Comparison of ENCODE assay signal across 1 cellular context in the genomic region with DNA sequence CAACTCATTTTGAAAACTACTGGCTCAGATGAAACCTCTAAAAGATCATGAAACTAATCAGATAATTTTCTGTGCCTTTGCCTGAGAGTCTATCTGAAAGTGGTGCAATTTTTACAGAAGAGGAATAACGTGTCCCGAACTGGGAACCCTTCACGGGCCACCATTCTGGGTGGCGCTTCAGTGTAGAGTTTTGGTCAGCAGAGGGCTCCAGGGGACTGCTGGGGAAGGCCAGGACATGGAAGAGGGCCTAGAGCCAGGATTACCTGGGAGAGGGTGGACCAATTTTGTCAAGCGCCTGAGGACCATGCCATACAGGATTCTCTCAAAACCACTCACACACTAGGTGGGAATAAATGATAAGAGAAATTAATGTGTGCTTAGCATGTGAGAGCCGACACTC.
TF ChIP-seq lines count a peak whose summit lies in the region.

No MANE protein-coding gene starts in this region.

TF ChIP-seq in GM23338, 12 proteins besides CTCF, POLR2A, EP300 and RAD21 (continued from another document):
- TF ChIP-seq, protein P1, sequence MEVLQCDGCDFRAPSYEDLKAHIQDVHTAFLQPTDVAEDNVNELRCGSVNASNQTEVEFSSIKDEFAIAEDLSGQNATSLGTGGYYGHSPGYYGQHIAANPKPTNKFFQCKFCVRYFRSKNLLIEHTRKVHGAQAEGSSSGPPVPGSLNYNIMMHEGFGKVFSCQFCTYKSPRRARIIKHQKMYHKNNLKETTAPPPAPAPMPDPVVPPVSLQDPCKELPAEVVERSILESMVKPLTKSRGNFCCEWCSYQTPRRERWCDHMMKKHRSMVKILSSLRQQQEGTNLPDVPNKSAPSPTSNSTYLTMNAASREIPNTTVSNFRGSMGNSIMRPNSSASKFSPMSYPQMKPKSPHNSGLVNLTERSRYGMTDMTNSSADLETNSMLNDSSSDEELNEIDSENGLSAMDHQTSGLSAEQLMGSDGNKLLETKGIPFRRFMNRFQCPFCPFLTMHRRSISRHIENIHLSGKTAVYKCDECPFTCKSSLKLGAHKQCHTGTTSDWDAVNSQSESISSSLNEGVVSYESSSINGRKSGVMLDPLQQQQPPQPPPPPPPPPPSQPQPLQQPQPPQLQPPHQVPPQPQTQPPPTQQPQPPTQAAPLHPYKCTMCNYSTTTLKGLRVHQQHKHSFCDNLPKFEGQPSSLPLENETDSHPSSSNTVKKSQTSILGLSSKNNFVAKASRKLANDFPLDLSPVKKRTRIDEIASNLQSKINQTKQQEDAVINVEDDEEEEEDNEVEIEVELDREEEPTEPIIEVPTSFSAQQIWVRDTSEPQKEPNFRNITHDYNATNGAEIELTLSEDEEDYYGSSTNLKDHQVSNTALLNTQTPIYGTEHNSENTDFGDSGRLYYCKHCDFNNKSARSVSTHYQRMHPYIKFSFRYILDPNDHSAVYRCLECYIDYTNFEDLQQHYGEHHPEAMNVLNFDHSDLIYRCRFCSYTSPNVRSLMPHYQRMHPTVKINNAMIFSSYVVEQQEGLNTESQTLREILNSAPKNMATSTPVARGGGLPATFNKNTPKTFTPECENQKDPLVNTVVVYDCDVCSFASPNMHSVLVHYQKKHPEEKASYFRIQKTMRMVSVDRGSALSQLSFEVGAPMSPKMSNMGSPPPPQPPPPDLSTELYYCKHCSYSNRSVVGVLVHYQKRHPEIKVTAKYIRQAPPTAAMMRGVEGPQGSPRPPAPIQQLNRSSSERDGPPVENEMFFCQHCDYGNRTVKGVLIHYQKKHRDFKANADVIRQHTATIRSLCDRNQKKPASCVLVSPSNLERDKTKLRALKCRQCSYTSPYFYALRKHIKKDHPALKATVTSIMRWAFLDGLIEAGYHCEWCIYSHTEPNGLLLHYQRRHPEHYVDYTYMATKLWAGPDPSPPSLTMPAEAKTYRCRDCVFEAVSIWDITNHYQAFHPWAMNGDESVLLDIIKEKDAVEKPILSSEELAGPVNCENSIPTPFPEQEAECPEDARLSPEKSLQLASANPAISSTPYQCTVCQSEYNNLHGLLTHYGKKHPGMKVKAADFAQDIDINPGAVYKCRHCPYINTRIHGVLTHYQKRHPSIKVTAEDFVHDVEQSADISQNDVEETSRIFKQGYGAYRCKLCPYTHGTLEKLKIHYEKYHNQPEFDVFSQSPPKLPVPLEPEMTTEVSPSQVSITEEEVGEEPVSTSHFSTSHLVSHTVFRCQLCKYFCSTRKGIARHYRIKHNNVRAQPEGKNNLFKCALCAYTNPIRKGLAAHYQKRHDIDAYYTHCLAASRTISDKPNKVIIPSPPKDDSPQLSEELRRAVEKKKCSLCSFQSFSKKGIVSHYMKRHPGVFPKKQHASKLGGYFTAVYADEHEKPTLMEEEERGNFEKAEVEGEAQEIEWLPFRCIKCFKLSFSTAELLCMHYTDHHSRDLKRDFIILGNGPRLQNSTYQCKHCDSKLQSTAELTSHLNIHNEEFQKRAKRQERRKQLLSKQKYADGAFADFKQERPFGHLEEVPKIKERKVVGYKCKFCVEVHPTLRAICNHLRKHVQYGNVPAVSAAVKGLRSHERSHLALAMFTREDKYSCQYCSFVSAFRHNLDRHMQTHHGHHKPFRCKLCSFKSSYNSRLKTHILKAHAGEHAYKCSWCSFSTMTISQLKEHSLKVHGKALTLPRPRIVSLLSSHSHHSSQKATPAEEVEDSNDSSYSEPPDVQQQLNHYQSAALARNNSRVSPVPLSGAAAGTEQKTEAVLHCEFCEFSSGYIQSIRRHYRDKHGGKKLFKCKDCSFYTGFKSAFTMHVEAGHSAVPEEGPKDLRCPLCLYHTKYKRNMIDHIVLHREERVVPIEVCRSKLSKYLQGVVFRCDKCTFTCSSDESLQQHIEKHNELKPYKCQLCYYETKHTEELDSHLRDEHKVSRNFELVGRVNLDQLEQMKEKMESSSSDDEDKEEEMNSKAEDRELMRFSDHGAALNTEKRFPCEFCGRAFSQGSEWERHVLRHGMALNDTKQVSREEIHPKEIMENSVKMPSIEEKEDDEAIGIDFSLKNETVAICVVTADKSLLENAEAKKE (CRISPR knock-in tag; IDR thresholded peaks at IDR 0.05) = no peak
